Comparison of ENCODE assay signal across 20 cellular contexts in the genomic region with DNA sequence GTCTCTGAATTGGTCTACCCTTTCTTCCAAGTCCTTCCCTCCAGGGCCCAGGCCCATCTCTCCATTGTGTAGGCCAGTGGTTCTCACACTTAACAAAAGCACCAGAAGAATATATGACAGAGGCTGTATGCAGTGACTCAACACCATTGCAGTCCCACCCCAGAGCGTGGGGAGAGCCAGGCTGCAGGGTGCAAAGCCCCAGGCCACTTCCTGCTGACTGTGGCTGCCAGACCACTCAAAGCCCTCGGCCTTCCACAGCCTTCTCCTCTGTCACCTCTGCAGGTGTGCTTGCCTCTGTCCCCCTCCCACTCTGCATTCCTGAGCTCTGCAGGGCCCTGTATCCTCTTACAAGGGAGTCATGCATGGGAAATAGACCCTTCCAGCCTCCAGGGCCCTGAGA. TPM values are rescaled to one million over a fixed set of nuclear protein-coding genes. Genes with fewer than 3 reads are reported as not detected.
A peak's percentile ranks its signal among the peaks of the same experiment; 100 is the strongest.
DNase-seq lines count a peak whose midpoint lies in the region; TF ChIP-seq lines count a peak whose summit lies in the region.
"Had no signal": no experiment of that assay in that cellular context is flagged by ENCODE, and none has a peak within 500 bp of the region (broad histone marks: within the 10 kb centered on the region; RNA-seq: fewer than 3 reads in every experiment).

No MANE protein-coding gene starts in this region.

- no peak for TF ChIP-seq POLR2A in NB4 (IDR thresholded peaks at IDR 0.05; ENCODE audit: extremely low read depth, insufficient read length)
- TF ChIP-seq POLR2A in stomach (IDR thresholded peaks at IDR 0.05) = no peak

- peaks cover 10 to 26% (median 17%) of the 10 kb centered on the region in 4 donors for H3K4me1 ChIP-seq in stomach
- H3K4me1 ChIP-seq: Caco-2 had no signal

- TF ChIP-seq EP300 in stomach (IDR thresholded peaks at IDR 0.05) = no peak

- no peak overlapping the region for H3K27ac ChIP-seq in stomach
- H3K27ac ChIP-seq: GM23248 had no signal

- no peaks in the 10 kb centered on the region for H3K9me3 Mint-ChIP-seq in immature natural killer cell
- H3K9me3 Mint-ChIP-seq: activated naive CD8-positive, alpha-beta T cell treated with anti-CD3 and anti-CD28 coated beads, Interleukin-2, amount 50 U/mL, for 24 hours; memory B cell had no signal

- H3K27ac Mint-ChIP-seq in immature natural killer cell = peak overlapping the region; percentile 83 to 98 (median 92)
- H3K27ac Mint-ChIP-seq: activated naive CD8-positive, alpha-beta T cell treated with anti-CD3 and anti-CD28 coated beads, Interleukin-2, amount 50 U/mL, for 24 hours; memory B cell had no signal

- TF ChIP-seq CTCF in NB4 (IDR thresholded peaks at IDR 0.05; ENCODE audit: low read depth, low read length) (no peak), stomach (IDR thresholded peaks at IDR 0.05) (no peak)

- peaks cover 0 to 10% (median 8%) of the 10 kb centered on the region in 3 donors for H3K27me3 Mint-ChIP-seq in immature natural killer cell (ENCODE audit: low read depth in 3 of 3)

- no peaks in the 10 kb centered on the region for H3K36me3 Mint-ChIP-seq in immature natural killer cell
- H3K36me3 Mint-ChIP-seq: memory B cell had no signal

- H3K4me3 Mint-ChIP-seq in immature natural killer cell = peak overlapping the region; percentile 65 to 80 (median 77)
- H3K4me3 Mint-ChIP-seq: activated naive CD8-positive, alpha-beta T cell treated with anti-CD3 and anti-CD28 coated beads, Interleukin-2, amount 50 U/mL, for 24 hours; memory B cell had no signal

- 44 to 65% (median 56%) methylated on average over 2 of the region's 2 CpGs for WGBS in stomach, 5 donors

- no peaks in the 10 kb centered on the region for H3K9me3 ChIP-seq in stomach
- H3K9me3 ChIP-seq: Caco-2, thoracic aorta had no signal

- intact Hi-C loops in stomach (cut with DNase I; ENCODE audit: low total_unique reads) = loop anchor here (5.0 to 10.0 kb wide), 2 partner anchors 79 to 126 kb away; no protein-coding TSS in a partner anchor

- no peaks in the 10 kb centered on the region for H3K36me3 ChIP-seq in stomach
- H3K36me3 ChIP-seq: thoracic aorta had no signal

- peaks cover 0 to 18% (median 0%) of the 10 kb centered on the region in 3 donors for H3K27me3 ChIP-seq in stomach

- peaks cover 43 to 49% of the 10 kb centered on the region in 2 donors for H3K4me1 Mint-ChIP-seq in immature natural killer cell

- DNase-seq in Daoy (ENCODE audit: low read depth) = peak; percentile 49
- peak; percentile 82 for DNase-seq in NB4 (ENCODE audit: low read depth)
- DNase-seq in immature natural killer cell = peak; percentile 74 to 79 (median 77)
- peak; percentile 16 for DNase-seq in stimulated activated CD8-positive, alpha-beta memory T cell treated with anti-CD3 and anti-CD28 coated beads, Interleukin-15, amount 100 ng/mL, for 4 hours (ENCODE audit: low read depth in 2 of 2)
- no peak for DNase-seq in NCI-H2196 (lab: John Stamatoyannopoulos, UW; ENCODE audit: unreplicated experiment)
- no peak for DNase-seq in NCI-H345 (lab: John Stamatoyannopoulos, UW)
- DNase-seq in stomach = no peak
- no peak for DNase-seq in activated CD4-positive, alpha-beta T cell treated with anti-CD3 and anti-CD28 coated beads for 4 hours
- DNase-seq: activated CD4-positive, CD25-positive, alpha-beta regulatory T cell treated with anti-CD3 and anti-CD28 coated beads, Interleukin-2, amount 50 U/mL, for 72 hours; activated naive CD8-positive, alpha-beta T cell treated with anti-CD3 and anti-CD28 coated beads, Interleukin-2, amount 50 U/mL, for 24 hours; Caco-2; cortex of kidney; GM23248; kidney; NCI-H146; T1000 had no signal

- H3K4me3 ChIP-seq in NB4 (ENCODE audit: low read depth, low read length) (no peak overlapping the region), stomach (no peak overlapping the region)
- H3K4me3 ChIP-seq: GM23248, thoracic aorta had no signal

RNA-seq across cellular contexts. Expression of a gene that starts 40.4 kb away (rescaled TPM):
- 0.27 and 1.5 TPM in 2 replicates for total RNA-seq in Daoy (2014; rRNA removed; shearing (Covaris generic))
- polyA plus RNA-seq in immature natural killer cell (not detected), stomach (10 to 100 TPM in 1 of 3 donors, 1 to 10 TPM in 2; 1.4 to 32.3 (median 1.8) TPM)
- total RNA-seq in stomach = 10 to 100 TPM in 3 of 5 donors, 1 to 10 TPM in 1, not detected in 1; 7.7 to 19.0 (median 12.6) TPM
- total RNA-seq: pulmonary artery endothelial cell had no signal

RNA-seq across cellular contexts. Expression of a gene that starts 40.9 kb away (rescaled TPM):
- total RNA-seq in Daoy (2014; rRNA removed; shearing (Covaris generic)) = not detected in 2 replicates
- polyA plus RNA-seq in immature natural killer cell (not detected), stomach (under 1 TPM; 0.08 to 0.61 (median 0.37) TPM)
- total RNA-seq in stomach = under 1 TPM in 3 of 5 donors, not detected in 2; 0.45 to 0.58 (median 0.55) TPM
- total RNA-seq: G401, GM23248, kidney, pulmonary artery endothelial cell, thoracic aorta had no signal
- polyA plus RNA-seq: GM23248 had no signal

Comparison
In these comparisons a context has a peak if more than half of its experiments do, and no peak if none do; other contexts are left out.
1. DNase-seq: peak in Daoy (single experiment), NB4 (single experiment), immature natural killer cell (3 of 3) and stimulated activated CD8-positive, alpha-beta memory T cell treated with anti-CD3 and anti-CD28 coated beads, Interleukin-15, amount 100 ng/mL, for 4 hours (2 of 2); none in NCI-H2196 (single experiment), NCI-H345 (single experiment), stomach (single experiment) and activated CD4-positive, alpha-beta T cell treated with anti-CD3 and anti-CD28 coated beads for 4 hours (0 of 2).